In the genomic region with DNA sequence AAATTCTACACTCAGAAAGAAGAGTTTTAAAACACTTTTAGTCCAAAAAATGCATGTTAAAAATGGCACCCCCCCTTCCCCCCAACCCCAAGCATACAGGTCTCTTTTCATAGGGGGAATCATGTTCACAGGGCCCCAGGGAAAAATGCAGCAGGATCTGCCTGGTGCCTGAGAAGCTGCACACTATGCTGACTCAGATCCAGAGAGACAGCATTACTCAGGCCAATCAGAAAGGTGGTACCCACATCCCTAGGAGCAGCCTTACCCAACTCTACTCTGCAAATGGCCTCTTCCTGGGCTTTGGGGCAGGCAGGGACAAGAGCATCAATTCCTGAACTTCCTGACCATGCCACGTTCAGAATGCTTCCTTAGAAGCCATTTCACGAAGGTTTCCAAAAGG, we compare ENCODE assay signal across 12 cellular contexts.
DNase-seq lines count a peak whose midpoint lies in the region; ATAC-seq and TF ChIP-seq lines count a peak whose summit lies in the region.
"Had no signal": no experiment of that assay in that cellular context is flagged by ENCODE, and none has a peak within 500 bp of the region (broad histone marks: within the 10 kb centered on the region; RNA-seq: fewer than 3 reads in every experiment).

No MANE protein-coding gene starts in this region.

- 19% methylated on average over 2 of the region's 2 CpGs for WGBS in GM23248 (ENCODE audit: low coverage in 1 of 2, low lambda C conversion rate in 2 of 2, missing lambda C conversion rate in 2 of 2), 2 experiments
- WGBS in neuronal stem cell (ENCODE audit: extremely low coverage in 2 of 2, insufficient read length in 2 of 2, insufficient replicate concordance in 1 of 2), 2 donors: no CpG with 5 or more reads among the region's 2 CpGs
- WGBS in lower leg skin, 2 donors: 51 to 68% methylated on average over 2 of the region's 2 CpGs

- H2BK12ac ChIP-seq in neuronal stem cell (ENCODE audit: low read length): no peak overlapping the region

- ATAC-seq in T-helper 17 cell: no peak
- ATAC-seq: HepG2 had no signal

- H3K9me3 Mint-ChIP-seq in CD8-positive, alpha-beta memory T cell: no peaks in the 10 kb centered on the region
- H3K9me3 Mint-ChIP-seq: endodermal cell had no signal

- peaks cover 0 to 5% (median 0%) of the 10 kb centered on the region in 3 donors for H3K36me3 Mint-ChIP-seq in CD8-positive, alpha-beta memory T cell
- H3K36me3 Mint-ChIP-seq in T-helper 17 cell (ENCODE audit: low read depth): no peaks in the 10 kb centered on the region

- H3K27ac ChIP-seq in CD8-positive, alpha-beta memory T cell (ENCODE audit: low read depth, low read length): no peak overlapping the region
- H3K27ac ChIP-seq in GM23248 (no peak overlapping the region), neuronal stem cell (replicated peaks; ENCODE audit: low read length) (no peak overlapping the region)

- no peak overlapping the region for H2AK5ac ChIP-seq in neuronal stem cell (ENCODE audit: low read depth, low read length)

- no peak overlapping the region for H3K4ac ChIP-seq in neuronal stem cell (ENCODE audit: low read length)

- no peak overlapping the region for H3K23ac ChIP-seq in neuronal stem cell (ENCODE audit: low read depth, low read length, poor library complexity)

- H3K9me2 ChIP-seq in GM23248 (ENCODE audit: insufficient read depth): no peaks in the 10 kb centered on the region

- H4K20me1 ChIP-seq in GM23248 (ENCODE audit: insufficient read depth): no peaks in the 10 kb centered on the region

- no peak overlapping the region for H3K4me2 ChIP-seq in GM23248 (ENCODE audit: unreplicated experiment)
- no peak overlapping the region for H3K4me2 ChIP-seq in neuronal stem cell (ENCODE audit: insufficient read depth, low read length, poor library complexity, severe bottlenecking)

- TF ChIP-seq POLR2A in lower leg skin (IDR thresholded peaks at IDR 0.05): no peak

- in situ Hi-C loops in GM23248 (cut with MboI): loop anchor here (10.0 kb wide), 1 partner anchor 225 kb away; no protein-coding TSS in a partner anchor

- H3K9ac ChIP-seq in GM23248 (no peak overlapping the region), neuronal stem cell (ENCODE audit: low read depth, low read length, poor library complexity) (no peak overlapping the region)

- H3F3A ChIP-seq in GM23248 (ENCODE audit: insufficient read depth): 0 out of 2 replicates have a peak, but pooled peaks cover 6% of the 10 kb centered on the region

- H3K79me1 ChIP-seq in neuronal stem cell (ENCODE audit: low read depth, low read length): no peaks in the 10 kb centered on the region

- peaks cover 56% of the 10 kb centered on the region for H3K4me1 ChIP-seq in CD8-positive, alpha-beta memory T cell (ENCODE audit: insufficient read depth, low read length)
- H3K4me1 ChIP-seq in GM23248 (ENCODE audit: insufficient read depth) (0 out of 2 replicates have a peak, but pooled peaks cover 6% of the 10 kb centered on the region), neuronal stem cell (ENCODE audit: control insufficient read depth in 2 of 2, insufficient read depth in 1 of 2, low read depth in 1 of 2, low read length in 2 of 2) (peaks cover 0 to 7% of the 10 kb centered on the region in 2 donors)

- no peaks in the 10 kb centered on the region for H3K9me3 ChIP-seq in CD8-positive, alpha-beta memory T cell (ENCODE audit: low read length)
- H3K9me3 ChIP-seq in GM23248 (ENCODE audit: low read depth): no peaks in the 10 kb centered on the region
- H3K9me3 ChIP-seq in T-helper 17 cell (ENCODE audit: control insufficient read depth, low read length, poor library complexity, severe bottlenecking): no peaks in the 10 kb centered on the region
- H3K9me3 ChIP-seq in neuronal stem cell (replicated peaks in 1 of 2; ENCODE audit: control insufficient read depth in 2 of 2, insufficient read depth in 1 of 2, low read depth in 1 of 2, low read length in 2 of 2): no peaks in the 10 kb centered on the region

- no peak for DNase-seq in CD8-positive, alpha-beta memory T cell
- peak; percentile 59 for DNase-seq in GM23248
- DNase-seq in T-helper 17 cell: no peak
- DNase-seq in iris pigment epithelial cell (ENCODE audit: low read depth): peak; percentile 23
- DNase-seq in HT-29 (ENCODE audit: low spot score): no peak
- no peak for DNase-seq in neuronal stem cell (ENCODE audit: low spot score)
- DNase-seq in lower leg skin (ENCODE audit: low spot score in 2 of 2): no peak
- no peak for DNase-seq in dedifferentiated amniotic fluid mesenchymal stem cell (ENCODE audit: extremely low spot score)
- DNase-seq: activated CD4-positive, CD25-positive, alpha-beta regulatory T cell; DMS153; endodermal cell had no signal

- no peak overlapping the region for H2BK120ac ChIP-seq in neuronal stem cell (ENCODE audit: low read depth, low read length)

- no peak for TF ChIP-seq CTCF in lower leg skin (IDR thresholded peaks at IDR 0.05)

- peaks cover 60 to 62% (median 60%) of the 10 kb centered on the region in 3 donors for H3K4me1 Mint-ChIP-seq in CD8-positive, alpha-beta memory T cell
- H3K4me1 Mint-ChIP-seq in T-helper 17 cell: peaks cover 43% of the 10 kb centered on the region
- H3K4me1 Mint-ChIP-seq: endodermal cell had no signal

- no peak overlapping the region for H3K18ac ChIP-seq in neuronal stem cell (ENCODE audit: low read length)

- peak overlapping the region; percentile 42 to 93 (median 85) for H3K27ac Mint-ChIP-seq in CD8-positive, alpha-beta memory T cell
- peak overlapping the region; percentile 94 for H3K27ac Mint-ChIP-seq in T-helper 17 cell
- H3K27ac Mint-ChIP-seq: endodermal cell had no signal

- H3K4me3 Mint-ChIP-seq in CD8-positive, alpha-beta memory T cell: peak overlapping the region in 3 of 7 donors; percentile 15 to 64 (median 32)
- H3K4me3 Mint-ChIP-seq in T-helper 17 cell: no peak overlapping the region
- H3K4me3 Mint-ChIP-seq: endodermal cell had no signal

- H3K27me3 Mint-ChIP-seq in CD8-positive, alpha-beta memory T cell: no peaks in the 10 kb centered on the region
- H3K27me3 Mint-ChIP-seq in T-helper 17 cell: no peaks in the 10 kb centered on the region

- no peaks in the 10 kb centered on the region for H3K36me3 ChIP-seq in CD8-positive, alpha-beta memory T cell (ENCODE audit: insufficient read depth, low read length)
- H3K36me3 ChIP-seq in GM23248 (ENCODE audit: low read depth): no peaks in the 10 kb centered on the region
- no peaks in the 10 kb centered on the region for H3K36me3 ChIP-seq in neuronal stem cell (replicated peaks in 1 of 2; ENCODE audit: control insufficient read depth in 2 of 2, insufficient read depth in 2 of 2, low read length in 2 of 2)

- intact Hi-C loops in lower leg skin (cut with DNase I; ENCODE audit: low total_unique reads): loop anchor here (10.0 kb wide), 1 partner anchor 225 kb away; no protein-coding TSS in a partner anchor

- no peaks in the 10 kb centered on the region for H3K79me2 ChIP-seq in GM23248 (ENCODE audit: insufficient read depth)

- H3K27me3 ChIP-seq in CD8-positive, alpha-beta memory T cell (ENCODE audit: insufficient read depth, low read length, poor library complexity, severe bottlenecking): no peaks in the 10 kb centered on the region
- H3K27me3 ChIP-seq in GM23248 (replicated peaks; ENCODE audit: insufficient read depth) (no peaks in the 10 kb centered on the region), neuronal stem cell (ENCODE audit: control insufficient read depth in 3 of 3, insufficient read depth in 3 of 3, low read depth in 1 of 3, low read length in 3 of 3) (no peaks in the 10 kb centered on the region)

- H2BK5ac ChIP-seq in neuronal stem cell (ENCODE audit: low read length): no peak overlapping the region

- H2AFZ ChIP-seq in GM23248 (no peak overlapping the region), neuronal stem cell (ENCODE audit: low read length) (no peak overlapping the region)

- no peak overlapping the region for H4K91ac ChIP-seq in neuronal stem cell (ENCODE audit: low read depth, low read length, poor library complexity)

- POLR2A ChIA-PET in CD8-positive, alpha-beta memory T cell (lab: Charles Lee): no interaction called here

- no peak overlapping the region for H3K14ac ChIP-seq in neuronal stem cell (ENCODE audit: low read length)

- no peak overlapping the region for H4K8ac ChIP-seq in neuronal stem cell (ENCODE audit: low read depth, low read length)

- no peak overlapping the region for H2BK15ac ChIP-seq in neuronal stem cell (ENCODE audit: low read length)

- CTCF ChIA-PET in CD8-positive, alpha-beta memory T cell (lab: Charles Lee): no interaction called here

- no peak overlapping the region for H3K4me3 ChIP-seq in CD8-positive, alpha-beta memory T cell (ENCODE audit: low read length)
- no peak overlapping the region for H3K4me3 ChIP-seq in GM23248
- H3K4me3 ChIP-seq in neuronal stem cell (ENCODE audit: low read length in 2 of 2): no peak overlapping the region
- H3K4me3 ChIP-seq in lower leg skin (ENCODE audit: low read depth, poor library complexity, severe bottlenecking): no peak overlapping the region

Comparison
In these comparisons a context has a peak if more than half of its experiments do, and no peak if none do; other contexts are left out.
1. DNase-seq: peak in GM23248 (single experiment) and iris pigment epithelial cell (single experiment); none in CD8-positive, alpha-beta memory T cell (0 of 5), T-helper 17 cell (0 of 3), HT-29 (single experiment), neuronal stem cell (single experiment), lower leg skin (0 of 2) and dedifferentiated amniotic fluid mesenchymal stem cell (single experiment).